21 cellular contexts compared by ENCODE assay signal in genomic region chr11:13294771-13295579, GRCh38. TPM values are rescaled to one million over a fixed set of nuclear protein-coding genes. Genes with fewer than 3 reads are reported as not detected.
DNase-seq lines count a peak whose midpoint lies in the region; ATAC-seq and TF ChIP-seq lines count a peak whose summit lies in the region.
"Had no signal": no experiment of that assay in that cellular context is flagged by ENCODE, and none has a peak within 500 bp of the region (broad histone marks: within the 10 kb centered on the region; RNA-seq: fewer than 3 reads in every experiment).

No MANE protein-coding gene starts in this region.

- DNase-seq in CD4-positive, CD25-positive, alpha-beta regulatory T cell, result no peak
- DNase-seq in DMS79 (lab: John Stamatoyannopoulos, UW), result peak; percentile 63
- DNase-seq in NCI-H446 treated with DMSO at 0.1 percent for 48 hours (lab: John Stamatoyannopoulos, UW), result peak; percentile 22
- no peak for DNase-seq in GM23248
- DNase-seq in mucosa of descending colon, result no peak
- no peak for DNase-seq in mesenchymal stem cell
- DNase-seq in osteocyte (ENCODE audit: extremely low spot score, unreplicated experiment), result no peak
- DNase-seq: activated CD4-positive, alpha-beta T cell treated with anti-CD3 and anti-CD28 coated beads, Interleukin-2, amount 50 U/mL, for 1 hour; AML-193; amniotic stem cell; central memory CD4-positive, alpha-beta T cell; DMS153; IMR-90; left lung; NCI-H526; PC-9; stimulated activated naive CD4-positive, alpha-beta T cell; trophoblast cell had no signal

- TF ChIP-seq EP300 in gastroesophageal sphincter (IDR thresholded peaks at IDR 0.05), result no peak

- H3K36me3 Mint-ChIP-seq in CD4-positive, CD25-positive, alpha-beta regulatory T cell, result peaks cover 9% of the 10 kb centered on the region
- peaks cover 3% of the 10 kb centered on the region for H3K36me3 Mint-ChIP-seq in osteocyte (ENCODE audit: unreplicated experiment)

- H3K9ac ChIP-seq in GM23248, result no peak overlapping the region
- no peak overlapping the region for H3K9ac ChIP-seq in mesenchymal stem cell (ENCODE audit: low read length)

- peak overlapping the region in 3 of 4 donors; percentile 5 to 81 (median 70) for H3K4me3 Mint-ChIP-seq in CD4-positive, CD25-positive, alpha-beta regulatory T cell
- H3K4me3 Mint-ChIP-seq in osteocyte (ENCODE audit: unreplicated experiment), result no peak overlapping the region

- H3K79me2 ChIP-seq in GM23248 (ENCODE audit: insufficient read depth), result peaks cover 100% of the 10 kb centered on the region

- no peaks in the 10 kb centered on the region for H3K9me3 ChIP-seq in CD4-positive, CD25-positive, alpha-beta regulatory T cell (ENCODE audit: control insufficient read depth in 2 of 2, low read length in 2 of 2)
- H3K9me3 ChIP-seq in gastroesophageal sphincter (no peaks in the 10 kb centered on the region), GM23248 (ENCODE audit: low read depth) (no peaks in the 10 kb centered on the region), mucosa of descending colon (no peaks in the 10 kb centered on the region), mesenchymal stem cell (ENCODE audit: control insufficient read depth, low read length) (no peaks in the 10 kb centered on the region)
- H3K9me3 ChIP-seq: left lung had no signal

- peaks cover 50 to 88% (median 78%) of the 10 kb centered on the region in 4 donors for H3K4me1 Mint-ChIP-seq in CD4-positive, CD25-positive, alpha-beta regulatory T cell
- peaks cover 5% of the 10 kb centered on the region for H3K4me1 Mint-ChIP-seq in osteocyte (ENCODE audit: unreplicated experiment)

- ATAC-seq in CD4-positive, CD25-positive, alpha-beta regulatory T cell (ENCODE audit: low read depth in 2 of 2), result no peak
- ATAC-seq in gastroesophageal sphincter (peak; percentile 17), mucosa of descending colon (no peak)
- ATAC-seq: left lung, SK-N-SH treated with all-trans-retinoic acid at 6 μM for 48 hours had no signal

- no peaks in the 10 kb centered on the region for H3F3A ChIP-seq in GM23248 (ENCODE audit: insufficient read depth)

- H3K27ac ChIP-seq in CD4-positive, CD25-positive, alpha-beta regulatory T cell (ENCODE audit: insufficient read depth, low read length, poor library complexity, severe bottlenecking), result no peak overlapping the region
- H3K27ac ChIP-seq in gastroesophageal sphincter (no peak overlapping the region), GM23248 (no peak overlapping the region), mesenchymal stem cell (ENCODE audit: low read length, poor library complexity, severe bottlenecking) (no peak overlapping the region)
- H3K27ac ChIP-seq: left lung, PC-9 had no signal

- H3K4me2 ChIP-seq in GM23248 (ENCODE audit: unreplicated experiment), result no peak overlapping the region
- no peak overlapping the region for H3K4me2 ChIP-seq in mesenchymal stem cell (ENCODE audit: low read length, poor library complexity, severe bottlenecking)
- H3K4me2 ChIP-seq: PC-9 had no signal

- H4K20me1 ChIP-seq in GM23248 (ENCODE audit: insufficient read depth), result peaks cover 8% of the 10 kb centered on the region

- peak overlapping the region in 2 of 3 donors; percentile 83 to 86 for H3K27ac Mint-ChIP-seq in CD4-positive, CD25-positive, alpha-beta regulatory T cell
- no peak overlapping the region for H3K27ac Mint-ChIP-seq in osteocyte (ENCODE audit: unreplicated experiment)
- H3K27ac Mint-ChIP-seq: progenitor cell of endocrine pancreas had no signal

- intact Hi-C loops in mucosa of descending colon (cut with DNase I, micrococcal nuclease), result no loop called here

- no peak overlapping the region for H2BK120ac ChIP-seq in mesenchymal stem cell (ENCODE audit: low read depth, low read length)

- no peak overlapping the region for H3K4ac ChIP-seq in mesenchymal stem cell (ENCODE audit: low read depth in 1 of 2, low read length in 2 of 2)

- no peak overlapping the region for H3K23ac ChIP-seq in mesenchymal stem cell (ENCODE audit: low read length in 2 of 2)

- H2BK12ac ChIP-seq in mesenchymal stem cell (ENCODE audit: low read length in 2 of 2), result no peak overlapping the region

- H3K79me1 ChIP-seq in mesenchymal stem cell (replicated peaks; ENCODE audit: low read length, poor library complexity, severe bottlenecking), result peaks cover 65% of the 10 kb centered on the region

- peaks cover 53% of the 10 kb centered on the region for H3K4me1 ChIP-seq in CD4-positive, CD25-positive, alpha-beta regulatory T cell (ENCODE audit: control insufficient read depth, insufficient read depth, low read length, poor library complexity, severe bottlenecking)
- H3K4me1 ChIP-seq in gastroesophageal sphincter, result peaks cover 0 to 83% (median 14%) of the 10 kb centered on the region in 3 donors
- 0 out of 2 replicates have a peak, but pooled peaks cover 4% of the 10 kb centered on the region for H3K4me1 ChIP-seq in GM23248 (ENCODE audit: insufficient read depth)
- peaks cover 4% of the 10 kb centered on the region for H3K4me1 ChIP-seq in mucosa of descending colon (ENCODE audit: low read depth)
- H3K4me1 ChIP-seq in mesenchymal stem cell (ENCODE audit: control insufficient read depth, insufficient read depth, low read depth, low read length), result peaks cover 7% of the 10 kb centered on the region

- WGBS in gastroesophageal sphincter (ENCODE audit: low coverage in 1 of 2), 2 donors, result 65 to 82% methylated on average over 7 of the region's 9 CpGs
- WGBS in GM23248 (ENCODE audit: low coverage in 1 of 2, low lambda C conversion rate in 2 of 2, missing lambda C conversion rate in 2 of 2), 2 experiments, result 75 to 87% methylated on average over 8 to 9 of the region's 9 CpGs
- 91% methylated on average over 8 of the region's 9 CpGs for WGBS in mesenchymal stem cell

- TF ChIP-seq CTCF in gastroesophageal sphincter (IDR thresholded peaks at IDR 0.05), result no peak
- no peak for TF ChIP-seq CTCF in mucosa of descending colon (IDR thresholded peaks at IDR 0.05)
- no peak for TF ChIP-seq CTCF in osteocyte (IDR thresholded peaks at IDR 0.05)

- in situ Hi-C loops in GM23248 (cut with MboI), result no loop called here

- no peak overlapping the region for H3K18ac ChIP-seq in mesenchymal stem cell (ENCODE audit: low read depth in 1 of 2, low read length in 2 of 2)

- H3K14ac ChIP-seq in mesenchymal stem cell (ENCODE audit: low read length in 2 of 2), result peak overlapping the region in 1 of 2 experiments; percentile 49

- H2AK5ac ChIP-seq in mesenchymal stem cell (ENCODE audit: low read length, severe bottlenecking), result no peak overlapping the region

- no peak overlapping the region for H2BK5ac ChIP-seq in mesenchymal stem cell (ENCODE audit: low read depth, low read length, poor library complexity, severe bottlenecking)

- H3K9me2 ChIP-seq in GM23248 (ENCODE audit: insufficient read depth), result no peaks in the 10 kb centered on the region

- no peaks in the 10 kb centered on the region for H3K27me3 ChIP-seq in CD4-positive, CD25-positive, alpha-beta regulatory T cell (ENCODE audit: control insufficient read depth, insufficient read depth, low read length)
- H3K27me3 ChIP-seq in gastroesophageal sphincter, result no peaks in the 10 kb centered on the region
- H3K27me3 ChIP-seq in GM23248 (replicated peaks; ENCODE audit: insufficient read depth), result no peaks in the 10 kb centered on the region
- H3K27me3 ChIP-seq in mesenchymal stem cell (ENCODE audit: control insufficient read depth in 1 of 2, insufficient read depth in 1 of 2, low read length in 2 of 2), result no peaks in the 10 kb centered on the region
- H3K27me3 ChIP-seq: left lung had no signal

- no peak overlapping the region for H2BK15ac ChIP-seq in mesenchymal stem cell (ENCODE audit: low read depth, poor library complexity, severe bottlenecking)

- no peaks in the 10 kb centered on the region for H3K36me3 ChIP-seq in CD4-positive, CD25-positive, alpha-beta regulatory T cell (ENCODE audit: control insufficient read depth, insufficient read depth, low read length)
- H3K36me3 ChIP-seq in gastroesophageal sphincter (no peaks in the 10 kb centered on the region), GM23248 (ENCODE audit: low read depth) (no peaks in the 10 kb centered on the region), mucosa of descending colon (ENCODE audit: low read depth) (no peaks in the 10 kb centered on the region), mesenchymal stem cell (ENCODE audit: control insufficient read depth in 1 of 2, insufficient read depth in 2 of 2, low read depth in 1 of 2, low read length in 2 of 2) (no peaks in the 10 kb centered on the region)
- H3K36me3 ChIP-seq: left lung had no signal

- H3K9me3 Mint-ChIP-seq in CD4-positive, CD25-positive, alpha-beta regulatory T cell, result peaks cover 0 to 2% (median 0%) of the 10 kb centered on the region in 7 donors
- no peaks in the 10 kb centered on the region for H3K9me3 Mint-ChIP-seq in osteocyte (ENCODE audit: unreplicated experiment)

- H3K4me3 ChIP-seq in CD4-positive, CD25-positive, alpha-beta regulatory T cell (ENCODE audit: low read depth, low read length), result no peak overlapping the region
- H3K4me3 ChIP-seq in gastroesophageal sphincter, result no peak overlapping the region
- H3K4me3 ChIP-seq in GM23248, result no peak overlapping the region
- H3K4me3 ChIP-seq in mucosa of descending colon, result no peak overlapping the region
- H3K4me3 ChIP-seq in mesenchymal stem cell (ENCODE audit: insufficient read depth in 1 of 2, low read depth in 1 of 2, low read length in 2 of 2), result no peak overlapping the region
- H3K4me3 ChIP-seq: left lung, PC-9 had no signal

- no peaks in the 10 kb centered on the region for H3K27me3 Mint-ChIP-seq in CD4-positive, CD25-positive, alpha-beta regulatory T cell
- no peaks in the 10 kb centered on the region for H3K27me3 Mint-ChIP-seq in osteocyte (ENCODE audit: unreplicated experiment)

- TF ChIP-seq POLR2A in gastroesophageal sphincter (IDR thresholded peaks at IDR 0.05), result no peak

- H2AFZ ChIP-seq in GM23248 (no peak overlapping the region), mesenchymal stem cell (ENCODE audit: low read depth, low read length) (no peak overlapping the region)
- H2AFZ ChIP-seq: PC-9 had no signal

- H4K8ac ChIP-seq in mesenchymal stem cell (ENCODE audit: low read length), result no peak overlapping the region

- no peak overlapping the region for H4K91ac ChIP-seq in mesenchymal stem cell (ENCODE audit: low read length)

RNA-seq across cellular contexts. Expression of gene BMAL1, which starts 17.4 kb away (rescaled TPM):
- 104 TPM for total RNA-seq in CD4-positive, CD25-positive, alpha-beta regulatory T cell
- 10 to 100 TPM; 16.3 to 21.3 (median 19.4) TPM for polyA plus RNA-seq in CD4-positive, CD25-positive, alpha-beta regulatory T cell
- 10 to 100 TPM; 32.2 to 38.4 (median 36.0) TPM for total RNA-seq in gastroesophageal sphincter
- 41.7 and 66.5 TPM in 2 replicates for total RNA-seq in GM23248 (2014; rRNA removed; shearing (Covaris generic))
- 31.9 and 34.9 TPM in 2 replicates for polyA plus RNA-seq in GM23248 (2016; fragmentation: Nextera tagmentation; extraction: Ambion mirVana)
- 10 to 100 TPM; 26.6 to 40.1 (median 29.8) TPM for total RNA-seq in mucosa of descending colon
- 9.0 TPM for polyA plus RNA-seq in mesenchymal stem cell (2013, experiment 1 of 2)
- polyA plus RNA-seq in mesenchymal stem cell (2013, experiment 2 of 2), result 10.0 TPM
- total RNA-seq in osteocyte, result 23.0 and 25.3 TPM in 2 replicates

Comparison
In these comparisons a context has a peak if more than half of its experiments do, and no peak if none do; other contexts are left out.
1. DNase-seq: peak in DMS79 (single experiment) and NCI-H446 treated with DMSO at 0.1 percent for 48 hours (single experiment); none in CD4-positive, CD25-positive, alpha-beta regulatory T cell (0 of 3), GM23248 (single experiment), mucosa of descending colon (0 of 3), mesenchymal stem cell (single experiment) and osteocyte (single experiment).